In the genomic region with DNA sequence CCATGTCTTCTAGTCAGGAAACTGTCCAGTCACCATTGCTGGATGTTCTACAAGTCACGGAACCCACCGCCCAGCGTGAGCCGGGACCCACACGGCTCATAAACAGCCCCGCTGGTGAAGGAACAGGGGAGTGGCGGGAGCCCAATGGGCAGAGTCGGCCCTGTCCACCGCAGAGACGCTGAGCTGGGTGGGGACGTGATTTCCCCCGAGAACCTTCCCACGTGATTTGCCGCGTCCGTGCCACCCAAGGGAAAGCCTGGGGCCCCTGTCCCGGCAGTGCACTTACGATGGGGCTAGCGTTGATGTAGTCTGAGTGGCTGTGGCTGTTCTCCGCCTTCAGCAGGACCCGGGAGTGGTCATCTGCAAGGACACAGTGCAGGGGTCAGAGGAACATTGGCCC, we compare ENCODE assay signal across 1 cellular context.
TF ChIP-seq lines count a peak whose summit lies in the region.

No MANE protein-coding gene starts in this region.

TF ChIP-seq in WTC11, 78 proteins besides CTCF, POLR2A, EP300 and RAD21 (continued from another document):
- TF ChIP-seq E2F1 (CRISPR knock-in tag; IDR thresholded peaks at IDR 0.05) (no peak), NFE2L1 (CRISPR knock-in tag; IDR thresholded peaks at IDR 0.05) (no peak), MXD4 (CRISPR knock-in tag; IDR thresholded peaks at IDR 0.05; ENCODE audit: borderline replicate concordance) (no peak), FOXJ3 (CRISPR knock-in tag; IDR thresholded peaks at IDR 0.05; ENCODE audit: borderline replicate concordance) (no peak), ZNF263 (CRISPR knock-in tag; IDR thresholded peaks at IDR 0.05; ENCODE audit: low read depth) (no peak), NR1H2 (CRISPR knock-in tag; IDR thresholded peaks at IDR 0.05) (no peak), MLX (CRISPR knock-in tag; IDR thresholded peaks at IDR 0.05) (no peak), ZNF396 (CRISPR knock-in tag; IDR thresholded peaks at IDR 0.05; ENCODE audit: borderline replicate concordance) (no peak), ATF2 (CRISPR knock-in tag; IDR thresholded peaks at IDR 0.05; ENCODE audit: borderline replicate concordance, low read depth) (no peak), CBFB (CRISPR knock-in tag; IDR thresholded peaks at IDR 0.05; ENCODE audit: low read depth) (no peak)
